Comparison of ENCODE assay signal across 15 cellular contexts in the genomic region with DNA sequence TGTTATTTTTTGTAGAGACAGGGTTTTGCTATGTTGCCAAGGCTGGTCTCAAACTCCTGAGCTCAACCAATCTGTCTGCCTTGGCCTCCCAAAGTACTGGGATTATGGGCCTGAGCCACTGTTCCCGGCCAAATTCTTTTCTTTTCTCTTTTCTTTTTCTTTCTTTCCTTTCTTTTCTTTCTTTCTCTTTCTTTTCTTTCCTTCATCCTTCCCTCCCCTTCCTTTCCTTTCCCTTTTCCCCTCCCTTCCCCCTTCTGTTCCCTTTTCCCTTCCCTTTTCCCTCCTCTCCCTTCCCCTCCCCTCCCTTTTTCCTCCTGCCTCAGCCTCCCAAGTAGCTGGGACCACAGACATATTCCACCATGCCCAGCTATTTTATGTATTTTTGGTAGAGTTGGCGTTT. TPM values are rescaled to one million over a fixed set of nuclear protein-coding genes. Genes with fewer than 3 reads are reported as not detected.
DNase-seq lines count a peak whose midpoint lies in the region; ATAC-seq and TF ChIP-seq lines count a peak whose summit lies in the region.
"Had no signal": no experiment of that assay in that cellular context is flagged by ENCODE, and none has a peak within 500 bp of the region (broad histone marks: within the 10 kb centered on the region; RNA-seq: fewer than 3 reads in every experiment).

No MANE protein-coding gene starts in this region.

- no peaks in the 10 kb centered on the region for H3K36me3 ChIP-seq in CD4-positive, alpha-beta memory T cell (ENCODE audit: insufficient read depth, low read length)
- H3K36me3 ChIP-seq in GM23338 (ENCODE audit: insufficient read depth) (no peaks in the 10 kb centered on the region; the same call in 1 of the 2 replicates), endodermal cell (ENCODE audit: control insufficient read depth, insufficient read depth, low read length) (peaks cover 11% of the 10 kb centered on the region)

- POLR2A ChIA-PET in CD4-positive, alpha-beta memory T cell (lab: Charles Lee; ENCODE audit: partially characterized antibody): interaction anchor here (5.4 to 8.4 kb wide), 2 partner anchors 44 to 157 kb away, joined by 57 to 169 read pairs; a partner anchor contains a TSS

- H3K4me1 Mint-ChIP-seq in activated T-cell treated with anti-CD3 and anti-CD28 coated beads, Interleukin-2, amount 50 U/mL, for 72 hours (ENCODE audit: low read depth): peaks cover 25% of the 10 kb centered on the region
- H3K4me1 Mint-ChIP-seq in CD4-positive, alpha-beta memory T cell: peaks cover 17 to 45% (median 26%) of the 10 kb centered on the region in 4 donors
- H3K4me1 Mint-ChIP-seq in GM23338 (peaks cover 15% of the 10 kb centered on the region), endodermal cell (peaks cover 11% of the 10 kb centered on the region)

- H3K9me2 ChIP-seq in GM23338 (ENCODE audit: insufficient read depth): 0 out of 2 replicates have a peak, but pooled peaks cover 3% of the 10 kb centered on the region

- peaks cover 11% of the 10 kb centered on the region for H4K20me1 ChIP-seq in GM23338 (replicated peaks; ENCODE audit: insufficient read depth)

- no peaks in the 10 kb centered on the region for H3K9me3 ChIP-seq in CD4-positive, alpha-beta memory T cell (ENCODE audit: control insufficient read depth in 1 of 2, low read length in 2 of 2)
- no peaks in the 10 kb centered on the region for H3K9me3 ChIP-seq in endodermal cell (ENCODE audit: control insufficient read depth, low read length)

- DNase-seq in activated T-cell treated with anti-CD3 and anti-CD28 coated beads, Interleukin-2, amount 50 U/mL, for 72 hours: no peak
- no peak for DNase-seq in activated T-cell treated with anti-CD3 and anti-CD28 coated beads, Interleukin-2, amount 50 U/mL, for 1 hour
- DNase-seq in CD4-positive, alpha-beta memory T cell: no peak
- DNase-seq in GM23338 (ENCODE audit: low spot score): no peak
- no peak for DNase-seq in endodermal cell
- DNase-seq: HFFc6, KG1, NCI-H1048, NCI-H146, NCI-H2081 treated with DMSO at 0.1 percent for 48 hours, NCI-H524 had no signal

- H3K9me3 Mint-ChIP-seq in activated T-cell treated with anti-CD3 and anti-CD28 coated beads, Interleukin-2, amount 50 U/mL, for 72 hours: no peaks in the 10 kb centered on the region
- H3K9me3 Mint-ChIP-seq in CD4-positive, alpha-beta memory T cell: peaks cover 0 to 5% (median 0%) of the 10 kb centered on the region in 8 donors
- H3K9me3 Mint-ChIP-seq in GM23338 (peaks cover 6% of the 10 kb centered on the region; the same call in 2 of the 3 replicates), endodermal cell (no peaks in the 10 kb centered on the region)

- 0 out of 2 replicates have a peak, but pooled peaks cover 5% of the 10 kb centered on the region for H3F3A ChIP-seq in GM23338 (replicated peaks; ENCODE audit: low read depth)

- CTCF ChIA-PET in CD4-positive, alpha-beta memory T cell (lab: Charles Lee; ENCODE audit: partially characterized antibody): no interaction called here

- no peak for ATAC-seq in activated T-cell treated with anti-CD3 and anti-CD28 coated beads, Interleukin-2, amount 50 U/mL, for 72 hours (replicated peaks in 1 of 2)
- ATAC-seq in GM23338: no peak
- no peak for ATAC-seq in GM21360 (IDR thresholded peaks at IDR 0.05; ENCODE audit: unreplicated experiment)
- no peak for ATAC-seq in GM21723 (IDR thresholded peaks at IDR 0.05; ENCODE audit: unreplicated experiment)

- intact Hi-C loops in CD4-positive, alpha-beta memory T cell (cut with micrococcal nuclease): no loop called here

- 82 to 100% methylated on average over 2 of the region's 2 CpGs for WGBS in endodermal cell (ENCODE audit: insufficient coverage in 1 of 2, insufficient read length in 1 of 2), 2 experiments

- H3K36me3 Mint-ChIP-seq in activated T-cell treated with anti-CD3 and anti-CD28 coated beads, Interleukin-2, amount 50 U/mL, for 72 hours (ENCODE audit: insufficient read depth in 2 of 2): peaks cover 10 to 15% of the 10 kb centered on the region in 2 donors
- peaks cover 9 to 24% of the 10 kb centered on the region in 2 donors for H3K36me3 Mint-ChIP-seq in CD4-positive, alpha-beta memory T cell
- H3K36me3 Mint-ChIP-seq in GM23338 (ENCODE audit: low read depth): peaks cover 25% of the 10 kb centered on the region; the same call in 2 of the 3 replicates
- H3K36me3 Mint-ChIP-seq in endodermal cell (ENCODE audit: low read depth): peaks cover 16% of the 10 kb centered on the region

- no peak overlapping the region for H3K9ac ChIP-seq in endodermal cell (ENCODE audit: extremely low read depth, low read length, poor library complexity, severe bottlenecking)

- H3K4me1 ChIP-seq in CD4-positive, alpha-beta memory T cell (ENCODE audit: insufficient read depth, low read length): peaks cover 34% of the 10 kb centered on the region
- peaks cover 14% of the 10 kb centered on the region for H3K4me1 ChIP-seq in GM23338 (ENCODE audit: insufficient read depth)
- no peaks in the 10 kb centered on the region for H3K4me1 ChIP-seq in endodermal cell (ENCODE audit: control insufficient read depth, insufficient read depth, low read length)

- H3K27me3 Mint-ChIP-seq in activated T-cell treated with anti-CD3 and anti-CD28 coated beads, Interleukin-2, amount 50 U/mL, for 72 hours (ENCODE audit: low read depth): no peaks in the 10 kb centered on the region
- no peaks in the 10 kb centered on the region for H3K27me3 Mint-ChIP-seq in CD4-positive, alpha-beta memory T cell
- H3K27me3 Mint-ChIP-seq in GM23338 (ENCODE audit: insufficient read depth, low read depth, poor library complexity) (peaks cover 13% of the 10 kb centered on the region), endodermal cell (ENCODE audit: insufficient read depth) (no peaks in the 10 kb centered on the region)
- H3K27me3 Mint-ChIP-seq: B cell had no signal

- H3K27me3 ChIP-seq in CD4-positive, alpha-beta memory T cell (ENCODE audit: insufficient read depth, low read length): no peaks in the 10 kb centered on the region
- no peaks in the 10 kb centered on the region for H3K27me3 ChIP-seq in GM23338 (ENCODE audit: insufficient read depth)
- H3K27me3 ChIP-seq in endodermal cell (ENCODE audit: control insufficient read depth, insufficient read depth, low read length, poor library complexity, severe bottlenecking): no peaks in the 10 kb centered on the region

- H2AFZ ChIP-seq in GM23338: no peak overlapping the region

- peaks cover 17% of the 10 kb centered on the region for H3K79me2 ChIP-seq in GM23338 (replicated peaks; ENCODE audit: insufficient read depth)

- no peak overlapping the region for H3K27ac ChIP-seq in CD4-positive, alpha-beta memory T cell (ENCODE audit: low read depth, low read length)
- H3K27ac ChIP-seq in GM23338 (ENCODE audit: low read depth) (0 out of 2 replicates have a peak overlapping the region, but pooled peaks have one; percentile 46), endodermal cell (ENCODE audit: low read depth, low read length) (no peak overlapping the region)

- H3K4me3 ChIP-seq in CD4-positive, alpha-beta memory T cell (ENCODE audit: low read length in 2 of 2): no peak overlapping the region
- H3K4me3 ChIP-seq in GM23338: no peak overlapping the region
- no peak overlapping the region for H3K4me3 ChIP-seq in endodermal cell (ENCODE audit: low read length)

- TF ChIP-seq CTCF in GM23338 (conservative IDR thresholded peaks at IDR 0.05; ENCODE audit: low read depth in 2 of 2): no peak
- no peak for TF ChIP-seq CTCF in endodermal cell (conservative IDR thresholded peaks at IDR 0.05)

- H3K27ac Mint-ChIP-seq in activated T-cell treated with anti-CD3 and anti-CD28 coated beads, Interleukin-2, amount 50 U/mL, for 72 hours: peak overlapping the region; percentile 91
- peak overlapping the region in 4 of 7 donors; percentile 15 to 99 (median 80) for H3K27ac Mint-ChIP-seq in CD4-positive, alpha-beta memory T cell
- H3K27ac Mint-ChIP-seq in GM23338 (no peak overlapping the region), endodermal cell (peak overlapping the region; percentile 76)

- no peak overlapping the region for H3K4me2 ChIP-seq in GM23338

- peak overlapping the region in 1 of 2 donors; percentile 29 for H3K4me3 Mint-ChIP-seq in activated T-cell treated with anti-CD3 and anti-CD28 coated beads, Interleukin-2, amount 50 U/mL, for 72 hours
- H3K4me3 Mint-ChIP-seq in CD4-positive, alpha-beta memory T cell: no peak overlapping the region
- H3K4me3 Mint-ChIP-seq in GM23338 (no peak overlapping the region), endodermal cell (no peak overlapping the region)

TF ChIP-seq in GM23338, 12 proteins besides CTCF, POLR2A, EP300 and RAD21 (continues in another document):
- no peak for TF ChIP-seq POLR2AphosphoS5 (IDR thresholded peaks at IDR 0.05; ENCODE audit: low read depth)
- no peak for TF ChIP-seq ZNF331 (CRISPR knock-in tag; IDR thresholded peaks at IDR 0.05; ENCODE audit: low read depth)

RNA-seq across cellular contexts. Expression of a gene that starts 3.1 kb away (rescaled TPM):
- total RNA-seq in activated T-cell treated with anti-CD3 and anti-CD28 coated beads, Interleukin-2, amount 50 U/mL, for 72 hours: 10 to 100 TPM; 67.2 to 76.3 TPM
- total RNA-seq in CD4-positive, alpha-beta memory T cell: 10 to 100 TPM; 55.8 to 58.5 TPM
- 100 to 1,000 TPM; 125 to 197 TPM for polyA plus RNA-seq in CD4-positive, alpha-beta memory T cell
- total RNA-seq in GM23338 (2014; rRNA removed; shearing (Covaris generic)): 144 and 157 TPM in 2 replicates
- polyA plus RNA-seq in GM23338 (2016; fragmentation: Nextera tagmentation; extraction: Ambion mirVana): 227 and 249 TPM in 2 replicates
- 100 to 1,000 TPM; 176 to 188 TPM for total RNA-seq in endodermal cell
- 184 TPM for polyA plus RNA-seq in endodermal cell (2013, experiment 1 of 2)
- polyA plus RNA-seq in endodermal cell (2013, experiment 2 of 2): 182 TPM

RNA-seq across cellular contexts. Expression of a gene that starts 44.1 kb away (rescaled TPM):
- 10 to 100 TPM; 19.6 to 20.8 TPM for total RNA-seq in activated T-cell treated with anti-CD3 and anti-CD28 coated beads, Interleukin-2, amount 50 U/mL, for 72 hours
- total RNA-seq in CD4-positive, alpha-beta memory T cell: 10 to 100 TPM; 23.8 to 24.9 TPM
- 10 to 100 TPM; 12.9 to 19.8 TPM for polyA plus RNA-seq in CD4-positive, alpha-beta memory T cell
- total RNA-seq in GM23338 (2014; rRNA removed; shearing (Covaris generic)): 12.9 and 14.3 TPM in 2 replicates
- polyA plus RNA-seq in GM23338 (2016; fragmentation: Nextera tagmentation; extraction: Ambion mirVana): 4.5 and 5.0 TPM in 2 replicates
- 10 to 100 TPM; 10.5 to 12.5 TPM for total RNA-seq in endodermal cell
- 11.1 TPM for polyA plus RNA-seq in endodermal cell (2013, experiment 1 of 2)
- 11.3 TPM for polyA plus RNA-seq in endodermal cell (2013, experiment 2 of 2)

RNA-seq across cellular contexts. Expression of a gene that starts 56.1 kb away (rescaled TPM):
- total RNA-seq in activated T-cell treated with anti-CD3 and anti-CD28 coated beads, Interleukin-2, amount 50 U/mL, for 72 hours: under 1 TPM; 0.21 to 0.26 TPM
- under 1 TPM; 0.09 to 0.11 TPM for total RNA-seq in CD4-positive, alpha-beta memory T cell
- polyA plus RNA-seq in CD4-positive, alpha-beta memory T cell: not detected
- 0.27 TPM in 1 of 2 replicates, not detected in the other for total RNA-seq in GM23338 (2014; rRNA removed; shearing (Covaris generic))
- not detected in 2 replicates for polyA plus RNA-seq in GM23338 (2016; fragmentation: Nextera tagmentation; extraction: Ambion mirVana)
- total RNA-seq in endodermal cell: 1 to 10 TPM in 1 of 2 donors, under 1 TPM in 1; 0.77 to 2.2 TPM
- polyA plus RNA-seq in endodermal cell (2013, experiment 1 of 2): not detected
- 0.12 TPM for polyA plus RNA-seq in endodermal cell (2013, experiment 2 of 2)
- total RNA-seq: H1 had no signal
- polyA plus RNA-seq: H1 had no signal
